20 cellular contexts compared by ENCODE assay signal in genomic region chr6:132304891-132305305, GRCh38.
DNase-seq lines count a peak whose midpoint lies in the region; ATAC-seq and TF ChIP-seq lines count a peak whose summit lies in the region.
"Had no signal": no experiment of that assay in that cellular context is flagged by ENCODE, and none has a peak within 500 bp of the region (broad histone marks: within the 10 kb centered on the region; RNA-seq: fewer than 3 reads in every experiment).

No MANE protein-coding gene starts in this region.

- peak; percentile 12 to 55 (median 37) for DNase-seq in right cardiac atrium
- no peak for DNase-seq in left cardiac atrium
- no peak for DNase-seq in osteoblast (ENCODE audit: insufficient read length, low spot score, missing footprints)
- peak; percentile 35 for DNase-seq in upper lobe of right lung
- no peak for DNase-seq in AG20443 (ENCODE audit: low spot score)
- DNase-seq: DND-41; H9; MM.1S; NCI-H1092; NCI-H146; NCI-H2029 treated with DMSO at 0.1 percent for 48 hours; NCI-H2171; NCI-H446 treated with DMSO at 0.1 percent for 48 hours; NK-92 treated with Interleukin-12 subunit alpha and Interleukin-12 subunit beta, amount 100 ng/mL, for 24 hours had no signal

- H3K4me1 ChIP-seq in right cardiac atrium (ENCODE audit: control insufficient read depth, insufficient read depth, low read length) (no peaks in the 10 kb centered on the region), gastroesophageal sphincter (no peaks in the 10 kb centered on the region), osteoblast (ENCODE audit: insufficient read depth, low read length) (peaks cover 7% of the 10 kb centered on the region), upper lobe of right lung (no peaks in the 10 kb centered on the region)
- H3K4me1 ChIP-seq: Peyer's patch had no signal

- TF ChIP-seq EP300 in gastroesophageal sphincter (IDR thresholded peaks at IDR 0.05), result no peak

- H3K9me3 ChIP-seq in right cardiac atrium (ENCODE audit: control insufficient read depth, low read length) (no peaks in the 10 kb centered on the region), gastroesophageal sphincter (peaks cover 0 to 22% (median 0%) of the 10 kb centered on the region in 3 donors), osteoblast (ENCODE audit: low read depth, low read length) (no peaks in the 10 kb centered on the region), upper lobe of right lung (no peaks in the 10 kb centered on the region)
- H3K9me3 ChIP-seq: Peyer's patch had no signal

- TF ChIP-seq POLR2A in gastroesophageal sphincter (IDR thresholded peaks at IDR 0.05), result no peak

- H3K4me2 ChIP-seq in osteoblast (ENCODE audit: insufficient read depth, low read length), result no peak overlapping the region

- WGBS in right cardiac atrium, result 84% methylated on average over 6 of the region's 6 CpGs
- WGBS in gastroesophageal sphincter (ENCODE audit: low coverage in 1 of 2), 2 donors, result 71 to 82% methylated on average over 1 to 3 of the region's 6 CpGs

- intact Hi-C loops in right cardiac atrium (cut with DNase I), result loop anchor here in 2 of 4 donors (5.0 kb wide), 2 partner anchors 167 to 177 kb away; no protein-coding TSS in a partner anchor
- intact Hi-C loops in left cardiac atrium (cut with DNase I), result loop anchor here (5.0 to 10.0 kb wide), 2 partner anchors 150 to 177 kb away; no protein-coding TSS in a partner anchor
- intact Hi-C loops in upper lobe of right lung (cut with DNase I), result no loop called here

- H3K79me2 ChIP-seq in osteoblast (ENCODE audit: insufficient read depth, low read length), result no peaks in the 10 kb centered on the region

- H4K20me1 ChIP-seq in osteoblast (ENCODE audit: insufficient read depth, low read length), result no peaks in the 10 kb centered on the region

- H3K27me3 ChIP-seq in right cardiac atrium (ENCODE audit: control insufficient read depth, insufficient read depth), result no peaks in the 10 kb centered on the region
- no peaks in the 10 kb centered on the region for H3K27me3 ChIP-seq in gastroesophageal sphincter
- no peaks in the 10 kb centered on the region for H3K27me3 ChIP-seq in osteoblast (ENCODE audit: insufficient read depth, low read length)
- no peaks in the 10 kb centered on the region for H3K27me3 ChIP-seq in upper lobe of right lung
- H3K27me3 ChIP-seq: Peyer's patch had no signal

- H3K36me3 ChIP-seq in gastroesophageal sphincter (peaks cover 0 to 4% of the 10 kb centered on the region in 2 donors), osteoblast (ENCODE audit: insufficient read depth, low read length) (no peaks in the 10 kb centered on the region), upper lobe of right lung (no peaks in the 10 kb centered on the region)
- H3K36me3 ChIP-seq: Peyer's patch had no signal

- TF ChIP-seq CTCF in gastroesophageal sphincter (IDR thresholded peaks at IDR 0.05), result no peak
- TF ChIP-seq CTCF in osteoblast (IDR thresholded peaks at IDR 0.05; ENCODE audit: extremely low read depth, low read depth, low read length), result no peak
- TF ChIP-seq CTCF in upper lobe of right lung (IDR thresholded peaks at IDR 0.05), result no peak

- peak overlapping the region; percentile 44 for H2AFZ ChIP-seq in osteoblast (ENCODE audit: low read length)

- H3K27ac ChIP-seq in right cardiac atrium (ENCODE audit: low read length), result no peak overlapping the region
- no peak overlapping the region for H3K27ac ChIP-seq in gastroesophageal sphincter
- H3K27ac ChIP-seq in osteoblast (ENCODE audit: low read depth, low read length), result no peak overlapping the region
- no peak overlapping the region for H3K27ac ChIP-seq in upper lobe of right lung
- H3K27ac ChIP-seq: 22Rv1, Peyer's patch had no signal

- H3K4me3 ChIP-seq in right cardiac atrium (ENCODE audit: low read length) (no peak overlapping the region), gastroesophageal sphincter (no peak overlapping the region), osteoblast (ENCODE audit: insufficient read depth, low read length) (no peak overlapping the region), upper lobe of right lung (no peak overlapping the region)
- H3K4me3 ChIP-seq: Peyer's patch had no signal

- ATAC-seq in right cardiac atrium (no peak), left cardiac atrium (no peak), gastroesophageal sphincter (peak; percentile 34), upper lobe of right lung (no peak), GM19395 (IDR thresholded peaks at IDR 0.05; ENCODE audit: unreplicated experiment) (no peak), HG02840 (IDR thresholded peaks at IDR 0.05; ENCODE audit: low FRiP score, unreplicated experiment) (no peak)
- ATAC-seq: Right ventricle myocardium inferior had no signal

Comparison
In these comparisons a context has a peak if more than half of its experiments do, and no peak if none do; other contexts are left out.
1. DNase-seq: peak in right cardiac atrium (3 of 3) and upper lobe of right lung (single experiment); none in left cardiac atrium (single experiment), osteoblast (single experiment) and AG20443 (single experiment).